ENCODE assay signal across 18 cellular contexts in genomic region chr6:131955192-131955591, GRCh38. TPM values are rescaled to one million over a fixed set of nuclear protein-coding genes. Genes with fewer than 3 reads are reported as not detected.
A peak's percentile ranks its signal among the peaks of the same experiment; 100 is the strongest.
DNase-seq lines count a peak whose midpoint lies in the region; ATAC-seq, FAIRE-seq and TF ChIP-seq lines count a peak whose summit lies in the region.
"Had no signal": no experiment of that assay in that cellular context is flagged by ENCODE, and none has a peak within 500 bp of the region (broad histone marks: within the 10 kb centered on the region; RNA-seq: fewer than 3 reads in every experiment).

No MANE protein-coding gene starts in this region.

- no peaks in the 10 kb centered on the region for H3K9me3 Mint-ChIP-seq in Calu3 (ENCODE audit: low read depth, unreplicated experiment)
- no peaks in the 10 kb centered on the region for H3K9me3 Mint-ChIP-seq in stimulated activated naive B cell treated with anti-CD40 and anti-IgM and Interleukin-4, amounts not matched to agents 10 μg/mL and 1 μg/mL and 100 μg/mL, for 72 hours

- H3K4me1 ChIP-seq in SJSA1 (replicated peaks), result peaks cover 45% of the 10 kb centered on the region
- peaks cover 29% of the 10 kb centered on the region for H3K4me1 ChIP-seq in keratinocyte (ENCODE audit: control insufficient read depth, extremely low read depth, insufficient read depth, low read length)
- H3K4me1 ChIP-seq in smooth muscle cell (ENCODE audit: low read depth), result peaks cover 35% of the 10 kb centered on the region
- H3K4me1 ChIP-seq: BE2C had no signal

- peaks cover 24% of the 10 kb centered on the region for H3K36me3 Mint-ChIP-seq in Calu3 (ENCODE audit: insufficient read depth, unreplicated experiment)
- peaks cover 0 to 2% of the 10 kb centered on the region in 2 donors for H3K36me3 Mint-ChIP-seq in stimulated activated naive B cell treated with anti-CD40 and anti-IgM and Interleukin-4, amounts not matched to agents 10 μg/mL and 1 μg/mL and 100 μg/mL, for 72 hours
- H3K36me3 Mint-ChIP-seq: activated naive CD8-positive, alpha-beta T cell had no signal

- BruUV-seq in Calu3 (replicated peaks; lab: Mats Ljungman, UMichigan), result TSS peak; percentile 10

- H3K4me2 ChIP-seq in keratinocyte (ENCODE audit: control insufficient read depth, extremely low read depth, insufficient read depth, low read depth, low read length), result peak overlapping the region; percentile 47
- H3K4me2 ChIP-seq in smooth muscle cell, result peak overlapping the region; percentile 65

- peak overlapping the region; percentile 89 for H3K27ac ChIP-seq in SJSA1
- H3K27ac ChIP-seq in keratinocyte (ENCODE audit: control insufficient read depth, insufficient read depth, low read length), result no peak overlapping the region
- peak overlapping the region; percentile 90 for H3K27ac ChIP-seq in smooth muscle cell (ENCODE audit: low read depth)

- peaks cover 16% of the 10 kb centered on the region for H3F3A ChIP-seq in smooth muscle cell (ENCODE audit: low read depth)

- intact Hi-C loops in Calu3 (cut with micrococcal nuclease; ENCODE audit: unreplicated experiment), result loop anchor here (2.0 to 10.0 kb wide), 4 partner anchors 26 to 260 kb away; no protein-coding TSS in a partner anchor

- peak overlapping the region; percentile 15 for H3K4me3 Mint-ChIP-seq in Calu3 (ENCODE audit: low read depth, unreplicated experiment)
- no peak overlapping the region for H3K4me3 Mint-ChIP-seq in stimulated activated naive B cell treated with anti-CD40 and anti-IgM and Interleukin-4, amounts not matched to agents 10 μg/mL and 1 μg/mL and 100 μg/mL, for 72 hours
- H3K4me3 Mint-ChIP-seq: activated CD4-positive, alpha-beta T cell treated with anti-CD3 and anti-CD28 coated beads for 36 hours; activated naive CD8-positive, alpha-beta T cell had no signal

- H3K4me3 ChIP-seq in SJSA1 (no peak overlapping the region), keratinocyte (ENCODE audit: control insufficient read depth in 2 of 3, extremely low read depth in 1 of 3, insufficient read depth in 2 of 3, low read depth in 1 of 3, low read length in 3 of 3) (no peak overlapping the region), smooth muscle cell (no peak overlapping the region)

- peaks cover 55% of the 10 kb centered on the region for H3K4me1 Mint-ChIP-seq in Calu3 (ENCODE audit: low read depth, unreplicated experiment)
- peaks cover 3 to 11% of the 10 kb centered on the region in 2 donors for H3K4me1 Mint-ChIP-seq in stimulated activated naive B cell treated with anti-CD40 and anti-IgM and Interleukin-4, amounts not matched to agents 10 μg/mL and 1 μg/mL and 100 μg/mL, for 72 hours

- H3K27ac Mint-ChIP-seq in Calu3 (ENCODE audit: unreplicated experiment), result peak overlapping the region; percentile 86
- H3K27ac Mint-ChIP-seq in stimulated activated naive B cell treated with anti-CD40 and anti-IgM and Interleukin-4, amounts not matched to agents 10 μg/mL and 1 μg/mL and 100 μg/mL, for 72 hours, result no peak overlapping the region
- H3K27ac Mint-ChIP-seq: activated CD4-positive, alpha-beta T cell treated with anti-CD3 and anti-CD28 coated beads for 36 hours; activated naive CD8-positive, alpha-beta T cell had no signal

- in situ Hi-C loops in KBM-7 (cut with MboI; ENCODE audit: low pct_unique_long_range_greater_than_20kb, low sequenced_read_pairs), result no loop called here

- FAIRE-seq in keratinocyte (lab: Jason Lieb, UNC), result no peak

- H2AFZ ChIP-seq in keratinocyte (ENCODE audit: control insufficient read depth, low read length) (peak overlapping the region; percentile 53), smooth muscle cell (ENCODE audit: low read depth) (no peak overlapping the region)

- dilution Hi-C loops in keratinocyte (cut with MboI; ENCODE audit: extremely low pct_ligation_motif_present, low sequenced_read_pairs), result no loop called here

- H3K27me3 ChIP-seq in SJSA1 (replicated peaks) (no peaks in the 10 kb centered on the region), keratinocyte (ENCODE audit: control insufficient read depth, extremely low read depth, insufficient read depth, low read length) (no peaks in the 10 kb centered on the region), smooth muscle cell (ENCODE audit: low read depth) (no peaks in the 10 kb centered on the region)

- H4K20me1 ChIP-seq in keratinocyte (ENCODE audit: control insufficient read depth, extremely low read depth, insufficient read depth, low read length) (no peaks in the 10 kb centered on the region), smooth muscle cell (ENCODE audit: low read depth) (peaks cover 3% of the 10 kb centered on the region)

- no peak overlapping the region for H3K9ac ChIP-seq in keratinocyte (ENCODE audit: control insufficient read depth, extremely low read depth, insufficient read depth, low read length)
- H3K9ac ChIP-seq in smooth muscle cell (ENCODE audit: low read depth), result peak overlapping the region; percentile 24

- DNase-seq in Calu3 (no peak), SJSA1 (ENCODE audit: low read depth in 1 of 2, low spot score in 2 of 2) (no peak), keratinocyte (ENCODE audit: low read depth, low spot score) (no peak), smooth muscle cell (lab: John Stamatoyannopoulos, UW; ENCODE audit: unreplicated experiment) (no peak), NCI-H510A treated with DMSO at 0.1 percent for 48 hours (lab: John Stamatoyannopoulos, UW) (no peak), KBM-7 (no peak)
- no peak for DNase-seq in stimulated activated naive CD4-positive, alpha-beta T cell treated with Interleukin-2 at 50 U/mL for 16 hours (lab: John Stamatoyannopoulos, UW)
- DNase-seq in stimulated activated naive B cell treated with anti-CD40 and anti-IgM and Interleukin-4, amounts not matched to agents 10 μg/mL and 1 μg/mL and 100 μg/mL, for 72 hours, result no peak
- DNase-seq: activated CD4-positive, alpha-beta T cell treated with anti-CD3 and anti-CD28 coated beads for 36 hours; activated T-cell treated with anti-CD3 and anti-CD28 coated beads for 4 hours; BE2C; Karpas-422; NCI-H524 treated with DMSO at 0.1 percent for 48 hours; RPMI8226; stimulated activated naive CD4-positive, alpha-beta T cell; T-helper 2 cell had no signal

- H3K79me2 ChIP-seq in keratinocyte (ENCODE audit: control insufficient read depth, insufficient read depth, low read length) (peaks cover 2% of the 10 kb centered on the region), smooth muscle cell (ENCODE audit: low read depth) (peaks cover 7% of the 10 kb centered on the region)

- TF ChIP-seq CTCF in Calu3 (IDR thresholded peaks at IDR 0.05; ENCODE audit: unreplicated experiment), result no peak
- no peak for TF ChIP-seq CTCF in keratinocyte (optimal IDR thresholded peaks at IDR 0.05 in 1 of 3, IDR thresholded peaks at IDR 0.05 in 1 of 3, conservative IDR thresholded peaks at IDR 0.05 in 1 of 3; ENCODE audit: extremely low read depth in 1 of 3, insufficient read depth in 2 of 3, low read length in 3 of 3)
- TF ChIP-seq CTCF in smooth muscle cell (IDR thresholded peaks at IDR 0.05; ENCODE audit: borderline replicate concordance, insufficient read depth, poor library complexity, severe bottlenecking), result no peak

- H3K36me3 ChIP-seq in SJSA1, result peaks cover 10% of the 10 kb centered on the region
- no peaks in the 10 kb centered on the region for H3K36me3 ChIP-seq in keratinocyte (ENCODE audit: control insufficient read depth in 2 of 2, extremely low read depth in 1 of 2, insufficient read depth in 2 of 2, low read length in 2 of 2)
- H3K36me3 ChIP-seq in smooth muscle cell (ENCODE audit: low read depth), result no peaks in the 10 kb centered on the region
- H3K36me3 ChIP-seq: BE2C had no signal

- WGBS in smooth muscle cell (ENCODE audit: low lambda C conversion rate), result 77% methylated on average over 6 of the region's 6 CpGs

- CTCF ChIA-PET in Calu3 (lab: Charles Lee), result interaction anchor here (0.5 to 1.1 kb wide), 5 partner anchors 9 to 206 kb away, joined by 3 to 6 read pairs (median 3); no protein-coding TSS in a partner anchor

- no peaks in the 10 kb centered on the region for H3K9me1 ChIP-seq in keratinocyte (ENCODE audit: control insufficient read depth, extremely low read depth, insufficient read depth, low read length)

- H3K27me3 Mint-ChIP-seq in Calu3 (ENCODE audit: unreplicated experiment), result no peaks in the 10 kb centered on the region
- peaks cover 14 to 24% of the 10 kb centered on the region in 2 donors for H3K27me3 Mint-ChIP-seq in stimulated activated naive B cell treated with anti-CD40 and anti-IgM and Interleukin-4, amounts not matched to agents 10 μg/mL and 1 μg/mL and 100 μg/mL, for 72 hours

- H3K9me3 ChIP-seq in SJSA1 (replicated peaks), result no peaks in the 10 kb centered on the region
- no peaks in the 10 kb centered on the region for H3K9me3 ChIP-seq in keratinocyte (ENCODE audit: control insufficient read depth, low read depth, low read length)
- no peaks in the 10 kb centered on the region for H3K9me3 ChIP-seq in smooth muscle cell (replicated peaks; ENCODE audit: low read depth)
- H3K9me3 ChIP-seq: BE2C had no signal

- ATAC-seq in stimulated activated naive B cell treated with anti-CD40 and anti-IgM and Interleukin-4, amounts not matched to agents 10 μg/mL and 1 μg/mL and 100 μg/mL, for 72 hours (replicated peaks), result no peak
- ATAC-seq: activated CD4-positive, alpha-beta T cell treated with anti-CD3 and anti-CD28 coated beads for 36 hours; left lobe of liver had no signal

RNA-seq across cellular contexts. Expression of gene CCN2, which starts 4.0 kb away (rescaled TPM):
- 159 and 373 TPM in 2 replicates for total RNA-seq in Calu3 (2022)
- 292 and 364 TPM in 2 replicates for total RNA-seq in SJSA1 (2014; rRNA removed; shearing (Covaris generic))
- polyA plus RNA-seq in keratinocyte, result 41.4 to 108 TPM (median 78.2 TPM) in 3 replicates
- polyA plus RNA-seq in keratinocyte (2011; ENCODE audit: low read depth), result 18.2 TPM
- 34.1 and 43.9 TPM in 2 replicates for polyA plus RNA-seq in keratinocyte (2011; cell fraction: cytosol; rRNA removed)
- 221 and 225 TPM in 2 replicates for polyA plus RNA-seq in keratinocyte (2011; cell fraction: nucleus; rRNA removed)
- polyA plus RNA-seq in keratinocyte (2012; ENCODE audit: low replicate concordance), result 27.5 and 97.8 TPM in 2 replicates
- 14.0 to 65.9 TPM (median 31.1 TPM) in 3 replicates for polyA minus RNA-seq in keratinocyte
- polyA minus RNA-seq in keratinocyte (2011; cell fraction: cytosol; rRNA and poly(A)+ RNA removed), result 33.4 TPM
- 72.1 and 113 TPM in 2 replicates for polyA minus RNA-seq in keratinocyte (2011; cell fraction: nucleus; rRNA and poly(A)+ RNA removed)
- 1,180 and 1,197 TPM in 2 replicates for total RNA-seq in smooth muscle cell
- 1,697 and 2,448 TPM in 2 replicates for polyA plus RNA-seq in smooth muscle cell
- total RNA-seq: activated CD4-positive, alpha-beta T cell treated with anti-CD3 and anti-CD28 coated beads for 36 hours had no signal
